In the genomic region with DNA sequence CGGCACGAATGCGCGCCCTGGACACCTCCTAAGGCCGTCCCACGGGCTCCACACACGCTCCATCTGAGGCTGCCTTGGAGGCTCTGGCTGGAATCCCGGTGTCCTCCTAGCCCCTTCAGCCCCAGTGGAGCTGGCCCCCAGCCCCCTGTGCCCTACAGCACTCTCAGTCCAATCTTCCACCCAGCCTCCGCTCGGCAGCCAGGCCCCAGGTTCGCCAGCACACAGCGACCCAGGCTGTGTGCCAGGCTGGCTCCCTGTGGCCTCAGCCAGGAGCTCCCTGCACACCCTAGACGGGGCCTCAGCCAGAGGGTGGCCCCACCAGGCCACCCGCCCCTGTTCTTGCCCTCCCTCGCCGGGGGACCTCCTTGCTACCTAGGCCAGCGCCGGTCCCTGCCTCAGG, we compare ENCODE assay signal across 19 cellular contexts. TPM values are rescaled to one million over a fixed set of nuclear protein-coding genes. Genes with fewer than 3 reads are reported as not detected.
DNase-seq lines count a peak whose midpoint lies in the region; ATAC-seq and TF ChIP-seq lines count a peak whose summit lies in the region.
"Had no signal": no experiment of that assay in that cellular context is flagged by ENCODE, and none has a peak within 500 bp of the region (broad histone marks: within the 10 kb centered on the region; RNA-seq: fewer than 3 reads in every experiment).

No MANE protein-coding gene starts in this region.

- H3K9me3 ChIP-seq in left ventricle myocardium inferior (replicated peaks) (no peaks in the 10 kb centered on the region), sigmoid colon (peaks cover 0 to 2% (median 0%) of the 10 kb centered on the region in 4 donors)

- intact Hi-C loops in Right ventricle myocardium inferior (cut with DNase I), result no loop called here
- intact Hi-C loops in cardiac septum (cut with DNase I), result loop anchor here (5.0 kb wide), 1 partner anchor 39 kb away; no protein-coding TSS in a partner anchor
- intact Hi-C loops in left ventricle myocardium inferior (cut with micrococcal nuclease), result no loop called here
- intact Hi-C loops in sigmoid colon (cut with DNase I), result loop anchor here (10.0 kb wide), 1 partner anchor 917 kb away; no protein-coding TSS in a partner anchor

- ATAC-seq in Right ventricle myocardium inferior, result peak; percentile 63

- peak overlapping the region; percentile 20 for H3K27ac ChIP-seq in left ventricle myocardium inferior (replicated peaks)
- peak overlapping the region; percentile 44 to 73 (median 68) for H3K27ac ChIP-seq in sigmoid colon
- H3K27ac ChIP-seq: 22Rv1, KMS-11 had no signal

- H3K4me3 ChIP-seq in left ventricle myocardium inferior, result no peak overlapping the region
- H3K4me3 ChIP-seq in sigmoid colon, result no peak overlapping the region

- no peak for TF ChIP-seq POLR2A in sigmoid colon (IDR thresholded peaks at IDR 0.05)

- H3K36me3 ChIP-seq in left ventricle myocardium inferior, result peaks cover 44% of the 10 kb centered on the region
- H3K36me3 ChIP-seq in sigmoid colon, result peaks cover 26 to 70% (median 38%) of the 10 kb centered on the region in 4 donors

- no peak for DNase-seq in Right ventricle myocardium inferior (ENCODE audit: missing footprints)
- no peak for DNase-seq in cardiac septum (ENCODE audit: low spot score)
- DNase-seq in left ventricle myocardium inferior, result no peak
- no peak for DNase-seq in sigmoid colon
- no peak for DNase-seq in LoVo (ENCODE audit: low spot score)
- DNase-seq in kidney glomerular epithelial cell (lab: John Stamatoyannopoulos, UW), result no peak
- no peak for DNase-seq in DMS114 treated with DMSO at 0.1 percent for 48 hours (lab: John Stamatoyannopoulos, UW; ENCODE audit: unreplicated experiment)
- DNase-seq in stimulated activated CD4-positive, alpha-beta T cell treated with anti-CD3 and anti-CD28 coated beads, Interleukin-4, amount 100 ng/mL, for 1 hour, result no peak
- DNase-seq: AML-193, DND-41, NCI-H1417, NCI-H187, NCI-H2107, NCI-H2227 treated with DMSO at 0.1 percent for 48 hours, NCI-H510A treated with DMSO at 0.1 percent for 48 hours, NCI-H774, SHP77 treated with DMSO at 0.1 percent for 48 hours had no signal

- WGBS in sigmoid colon, 2 donors, result 85 to 95% methylated on average over 18 of the region's 18 CpGs

- TF ChIP-seq EP300 in sigmoid colon (IDR thresholded peaks at IDR 0.05), result no peak

- TF ChIP-seq CTCF in left ventricle myocardium inferior (IDR thresholded peaks at IDR 0.05; ENCODE audit: borderline replicate concordance) (no peak), sigmoid colon (IDR thresholded peaks at IDR 0.05) (no peak)

- H3K27me3 ChIP-seq in left ventricle myocardium inferior (ENCODE audit: low read depth) (no peaks in the 10 kb centered on the region), sigmoid colon (no peaks in the 10 kb centered on the region)

- H3K4me1 ChIP-seq in left ventricle myocardium inferior (peaks cover 13% of the 10 kb centered on the region), sigmoid colon (peaks cover 0 to 20% (median 16%) of the 10 kb centered on the region in 4 donors)

RNA-seq across cellular contexts. Expression of a gene that starts 18.6 kb away (rescaled TPM):
- total RNA-seq in Right ventricle myocardium inferior (48.7 TPM), cardiac septum (48.5 TPM), left ventricle myocardium inferior (49.5 TPM), sigmoid colon (10 to 100 TPM; 68.6 to 88.9 (median 71.5) TPM)
- 10 to 100 TPM; 46.2 to 55.0 (median 53.5) TPM for polyA plus RNA-seq in sigmoid colon

Comparison
In these comparisons a context has a peak if more than half of its experiments do, and no peak if none do; other contexts are left out.
1. intact Hi-C loops: an anchor here in cardiac septum (5.0 kb wide) and sigmoid colon (10.0 kb wide); none called in Right ventricle myocardium inferior and left ventricle myocardium inferior.